In genomic region chr6:165186041-165186440, GRCh38 we compare ENCODE assay signal across 17 cellular contexts.
"Had no signal": no experiment of that assay in that cellular context is flagged by ENCODE, and none has a peak within 500 bp of the region (broad histone marks: within the 10 kb centered on the region; RNA-seq: fewer than 3 reads in every experiment).

No MANE protein-coding gene starts in this region.

- H3K4me1 Mint-ChIP-seq: activated CD4-positive, alpha-beta T cell treated with anti-CD3 and anti-CD28 coated beads, Interleukin-2, amount 10 ng/mL, durations not matched to agents 24 days and 14 days; mesothelial cell of epicardium; T-helper 17 cell had no signal

- H3K4me3 Mint-ChIP-seq: activated CD4-positive, alpha-beta T cell treated with anti-CD3 and anti-CD28 coated beads, Interleukin-2, amount 10 ng/mL, durations not matched to agents 24 days and 14 days; activated naive CD8-positive, alpha-beta T cell; activated T-cell treated with anti-CD3 and anti-CD28 coated beads, Interleukin-2, amount 50 U/mL, for 72 hours; brain; mesothelial cell of epicardium; T-helper 17 cell had no signal

- H3K36me3 Mint-ChIP-seq: activated naive CD8-positive, alpha-beta T cell; brain; mesothelial cell of epicardium had no signal

- DNase-seq: activated CD4-positive, alpha-beta T cell treated with anti-CD3 and anti-CD28 coated beads, Interleukin-2, amount 10 ng/mL, durations not matched to agents 24 days and 14 days; activated CD4-positive, CD25-positive, alpha-beta regulatory T cell; activated CD8-positive, alpha-beta memory T cell treated with anti-CD3 and anti-CD28 coated beads, Interleukin-2, amount 50 U/mL, for 48 hours; activated gamma-delta T cell treated with Interleukin-2 at 50 U/mL for 16 hours; activated T-cell treated with anti-CD3 and anti-CD28 coated beads, Interleukin-2, amount 50 U/mL, for 72 hours; amniotic stem cell; cortex of kidney; effector CD4-positive, alpha-beta T cell; esophagus squamous epithelium; heart right ventricle; ovary; stimulated activated CD4-positive, alpha-beta T cell treated with anti-CD3 and anti-CD28 coated beads, Interleukin-1b, Interleukin-23, amount 100 ng/mL, for 48 hours; stomach; T-helper 17 cell had no signal

- H3K27me3 Mint-ChIP-seq: activated CD4-positive, alpha-beta T cell treated with anti-CD3 and anti-CD28 coated beads, Interleukin-2, amount 10 ng/mL, durations not matched to agents 24 days and 14 days; activated naive CD8-positive, alpha-beta T cell; T-helper 17 cell had no signal

- H3K27ac Mint-ChIP-seq: activated CD4-positive, alpha-beta T cell treated with anti-CD3 and anti-CD28 coated beads, Interleukin-2, amount 10 ng/mL, durations not matched to agents 24 days and 14 days; activated naive CD8-positive, alpha-beta T cell; activated T-cell treated with anti-CD3 and anti-CD28 coated beads, Interleukin-2, amount 50 U/mL, for 72 hours; brain; mesothelial cell of epicardium; T-helper 17 cell had no signal
